In the genomic region with DNA sequence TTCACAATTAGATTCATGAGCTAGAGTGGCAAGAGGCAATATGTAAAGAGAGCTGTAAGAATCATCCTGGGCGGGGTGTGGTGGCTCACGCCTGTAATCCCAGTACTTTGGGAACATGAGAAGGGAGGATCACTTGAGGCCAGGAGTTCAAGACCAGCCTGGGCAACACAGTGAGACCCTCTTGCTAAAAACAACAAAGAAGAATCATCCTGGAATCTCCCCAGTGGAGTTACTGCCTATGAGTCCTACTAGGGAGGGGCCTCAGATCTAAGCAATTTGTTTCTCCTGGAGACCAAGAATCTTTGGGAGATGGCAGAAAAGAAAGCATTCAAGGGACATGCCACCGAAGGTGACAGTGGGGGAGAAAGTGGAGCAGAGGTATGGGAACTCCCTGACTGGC, we compare ENCODE assay signal across 12 cellular contexts.
DNase-seq lines count a peak whose midpoint lies in the region; ATAC-seq, FAIRE-seq and TF ChIP-seq lines count a peak whose summit lies in the region.
"Had no signal": no experiment of that assay in that cellular context is flagged by ENCODE, and none has a peak within 500 bp of the region (broad histone marks: within the 10 kb centered on the region; RNA-seq: fewer than 3 reads in every experiment).

No MANE protein-coding gene starts in this region.

- no peaks in the 10 kb centered on the region for H3K27me3 Mint-ChIP-seq in activated T-cell treated with anti-CD3 and anti-CD28 coated beads, Interleukin-2, amount 50 U/mL, for 24 hours
- no peaks in the 10 kb centered on the region for H3K27me3 Mint-ChIP-seq in type B pancreatic cell
- H3K27me3 Mint-ChIP-seq: IgD-negative memory B cell had no signal

- H2AFZ ChIP-seq in endothelial cell of umbilical vein (ENCODE audit: low read depth, low read length) = no peak overlapping the region

- intact Hi-C loops in endothelial cell of umbilical vein (cut with micrococcal nuclease) = no loop called here

- ATAC-seq in HG03378 (IDR thresholded peaks at IDR 0.05; ENCODE audit: unreplicated experiment) (no peak), HG03097 (IDR thresholded peaks at IDR 0.05; ENCODE audit: low FRiP score, unreplicated experiment) (no peak), HG03565 (IDR thresholded peaks at IDR 0.05; ENCODE audit: unreplicated experiment) (no peak)

- BruUV-seq in endothelial cell of umbilical vein (replicated peaks; lab: Mats Ljungman, UMichigan) = TSS peak; percentile 5

- no peaks in the 10 kb centered on the region for H3K79me2 ChIP-seq in endothelial cell of umbilical vein (ENCODE audit: control insufficient read depth, insufficient read depth, low read length)

- DNase-seq in activated T-cell treated with anti-CD3 and anti-CD28 coated beads, Interleukin-2, amount 50 U/mL, for 24 hours = no peak
- no peak for DNase-seq in activated T-cell treated with anti-CD3 and anti-CD28 coated beads, Interleukin-2, amount 50 U/mL, for 48 hours
- DNase-seq in endothelial cell of umbilical vein (ENCODE audit: low read depth, low spot score) = no peak
- no peak for DNase-seq in type B pancreatic cell (ENCODE audit: extremely low spot score, unreplicated experiment)
- DNase-seq: ACHN; activated naive CD4-positive, alpha-beta T cell; DMS79 had no signal

- POLR2A ChIA-PET in endothelial cell of umbilical vein (lab: Charles Lee) = interaction anchor here (0.7 to 1.4 kb wide), 4 partner anchors 40 to 119 kb away, joined by 4 to 15 read pairs (median 4); a partner anchor contains a TSS

- H3K36me3 ChIP-seq in endothelial cell of umbilical vein (ENCODE audit: control insufficient read depth in 2 of 2, extremely low read depth in 1 of 2, insufficient read depth in 2 of 2, low read length in 2 of 2) (peaks cover 0 to 3% of the 10 kb centered on the region in 2 experiments), mucosa of rectum (ENCODE audit: control insufficient read depth in 2 of 2, insufficient read depth in 2 of 2, low read length in 2 of 2) (peaks cover 16 to 20% of the 10 kb centered on the region in 2 donors)

- H3K4me3 ChIP-seq in endothelial cell of umbilical vein (replicated peaks in 1 of 3; ENCODE audit: insufficient read depth in 1 of 3, low read depth in 1 of 3, low read length in 3 of 3) = no peak overlapping the region
- no peak overlapping the region for H3K4me3 ChIP-seq in mucosa of rectum (ENCODE audit: low read length in 2 of 2)

- dilution Hi-C loops in endothelial cell of umbilical vein (cut with MboI; ENCODE audit: extremely low pct_ligation_motif_present, low sequenced_read_pairs) = no loop called here

- peaks cover 87% of the 10 kb centered on the region for H3K36me3 Mint-ChIP-seq in activated T-cell treated with anti-CD3 and anti-CD28 coated beads, Interleukin-2, amount 50 U/mL, for 24 hours (ENCODE audit: low read depth)
- H3K36me3 Mint-ChIP-seq in type B pancreatic cell = peaks cover 17% of the 10 kb centered on the region

- TF ChIP-seq POLR2A in endothelial cell of umbilical vein (IDR thresholded peaks at IDR 0.05; ENCODE audit: low read depth, low read length) = no peak

- H3K4me1 ChIP-seq in endothelial cell of umbilical vein (ENCODE audit: control insufficient read depth, extremely low read depth, insufficient read depth, low read length) (peaks cover 76% of the 10 kb centered on the region), mucosa of rectum (ENCODE audit: control insufficient read depth in 2 of 2, insufficient read depth in 2 of 2, low read length in 2 of 2) (peaks cover 5 to 23% of the 10 kb centered on the region in 2 donors)

- TF ChIP-seq CTCF in endothelial cell of umbilical vein (IDR thresholded peaks at IDR 0.05; ENCODE audit: extremely low read depth in 1 of 2, insufficient read depth in 1 of 2, low read depth in 1 of 2, low read length in 2 of 2) (no peak), type B pancreatic cell (conservative IDR thresholded peaks at IDR 0.05) (no peak)

- H3K27me3 ChIP-seq in endothelial cell of umbilical vein (ENCODE audit: control insufficient read depth in 2 of 2, insufficient read depth in 2 of 2, low read length in 2 of 2) (no peaks in the 10 kb centered on the region), mucosa of rectum (ENCODE audit: control insufficient read depth in 2 of 2, insufficient read depth in 2 of 2, low read length in 2 of 2) (no peaks in the 10 kb centered on the region)

- H3K9me1 ChIP-seq in endothelial cell of umbilical vein (replicated peaks; ENCODE audit: control insufficient read depth, extremely low read depth, insufficient read depth, low read length) = no peaks in the 10 kb centered on the region

- H3K9me3 Mint-ChIP-seq in activated T-cell treated with anti-CD3 and anti-CD28 coated beads, Interleukin-2, amount 50 U/mL, for 24 hours = no peaks in the 10 kb centered on the region
- H3K9me3 Mint-ChIP-seq in type B pancreatic cell = no peaks in the 10 kb centered on the region
- H3K9me3 Mint-ChIP-seq: IgD-negative memory B cell had no signal

- no peak overlapping the region for H3K4me3 Mint-ChIP-seq in activated T-cell treated with anti-CD3 and anti-CD28 coated beads, Interleukin-2, amount 50 U/mL, for 24 hours
- peak overlapping the region; percentile 80 for H3K4me3 Mint-ChIP-seq in type B pancreatic cell
- H3K4me3 Mint-ChIP-seq: IgD-negative memory B cell had no signal

- peak overlapping the region; percentile 35 for H3K27ac Mint-ChIP-seq in activated T-cell treated with anti-CD3 and anti-CD28 coated beads, Interleukin-2, amount 50 U/mL, for 24 hours
- H3K27ac Mint-ChIP-seq in type B pancreatic cell = peak overlapping the region; percentile 83
- H3K27ac Mint-ChIP-seq: IgD-negative memory B cell had no signal

- CTCF ChIA-PET in endothelial cell of umbilical vein (lab: Charles Lee) = interaction anchor here (0.8 to 4.9 kb wide), 13 partner anchors 11 to 119 kb away, joined by 3 to 25 read pairs (median 4); a partner anchor contains a TSS

- no peaks in the 10 kb centered on the region for H4K20me1 ChIP-seq in endothelial cell of umbilical vein (replicated peaks; ENCODE audit: control insufficient read depth, extremely low read depth, insufficient read depth, low read length)

- H3K4me2 ChIP-seq in endothelial cell of umbilical vein (ENCODE audit: insufficient read depth, low read length) = peak overlapping the region; percentile 84

- H3K9ac ChIP-seq in endothelial cell of umbilical vein (replicated peaks; ENCODE audit: extremely low read depth, insufficient read depth, low read length) (peak overlapping the region; percentile 96), mucosa of rectum (ENCODE audit: low read depth in 1 of 2, low read length in 2 of 2) (no peak overlapping the region)

- no peaks in the 10 kb centered on the region for H3K9me3 ChIP-seq in endothelial cell of umbilical vein (replicated peaks; ENCODE audit: control insufficient read depth, insufficient read depth, low read length)
- H3K9me3 ChIP-seq in mucosa of rectum (ENCODE audit: control insufficient read depth in 2 of 2, low read length in 2 of 2) = no peaks in the 10 kb centered on the region

- H3K27ac ChIP-seq in endothelial cell of umbilical vein (ENCODE audit: insufficient read depth, low read depth, low read length) (peak overlapping the region; percentile 94), mucosa of rectum (ENCODE audit: low read depth in 2 of 2, low read length in 2 of 2) (peak overlapping the region; percentile 53 to 79)

- peak; percentile 55 for FAIRE-seq in endothelial cell of umbilical vein (lab: Jason Lieb, UNC)

- peaks cover 2% of the 10 kb centered on the region for H3K4me1 Mint-ChIP-seq in activated T-cell treated with anti-CD3 and anti-CD28 coated beads, Interleukin-2, amount 50 U/mL, for 24 hours (ENCODE audit: low read depth)
- peaks cover 67% of the 10 kb centered on the region for H3K4me1 Mint-ChIP-seq in type B pancreatic cell (ENCODE audit: unreplicated experiment)

TF ChIP-seq in endothelial cell of umbilical vein, 7 proteins besides CTCF, POLR2A, EP300 and RAD21:
- no peak for TF ChIP-seq EZH2 (IDR thresholded peaks at IDR 0.05; ENCODE audit: borderline replicate concordance, low read depth, low read length, severe bottlenecking)
- no peak for TF ChIP-seq MYC (IDR thresholded peaks at IDR 0.05; ENCODE audit: low read depth, low read length)
- no peak for TF ChIP-seq GATA2 (IDR thresholded peaks at IDR 0.05; ENCODE audit: insufficient read depth, insufficient read length, low read depth, low read length)
- TF ChIP-seq POLR2AphosphoS5 (IDR thresholded peaks at IDR 0.05; ENCODE audit: insufficient read depth, low read depth, low read length) = no peak
- no peak for TF ChIP-seq JUN (IDR thresholded peaks at IDR 0.05; ENCODE audit: borderline replicate concordance, insufficient read depth, insufficient read length, low read depth)
- TF ChIP-seq, protein P1, sequence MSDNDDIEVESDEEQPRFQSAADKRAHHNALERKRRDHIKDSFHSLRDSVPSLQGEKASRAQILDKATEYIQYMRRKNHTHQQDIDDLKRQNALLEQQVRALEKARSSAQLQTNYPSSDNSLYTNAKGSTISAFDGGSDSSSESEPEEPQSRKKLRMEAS (IDR thresholded peaks at IDR 0.05; ENCODE audit: insufficient read depth, insufficient read length) = no peak
- no peak for TF ChIP-seq FOS (IDR thresholded peaks at IDR 0.05; ENCODE audit: borderline replicate concordance, insufficient read depth, low read length)
TF ChIP-seq in endothelial cell of umbilical vein: peak in this region for 0.
